Comparison of ENCODE assay signal across 1 cellular context in genomic region chr13:110712849-110713641, GRCh38.
TF ChIP-seq lines count a peak whose summit lies in the region.

No MANE protein-coding gene starts in this region.

TF ChIP-seq in HEK293, 187 proteins besides CTCF, POLR2A, EP300 and RAD21 (continued from another document and continues in another):
- TF ChIP-seq ZBTB26 (tag by site-specific recombination; optimal IDR thresholded peaks at IDR 0.05) (peak; percentile 75), HIC1 (tag by site-specific recombination; IDR thresholded peaks at IDR 0.05) (peak; percentile 52; the same call in 1 of the 2 replicates), ZNF704 (tag by site-specific recombination; IDR thresholded peaks at IDR 0.05) (no peak), SP2 (tag by site-specific recombination; IDR thresholded peaks at IDR 0.05) (peak; percentile 92), ZIC2 (tag by site-specific recombination; IDR thresholded peaks at IDR 0.05) (peak; percentile 71; the same call in 1 of the 2 replicates), ZNF335 (tag by site-specific recombination; conservative IDR thresholded peaks at IDR 0.05) (peak; percentile 16; the same call in 1 of the 2 replicates), ZNF24 (tag by site-specific recombination; IDR thresholded peaks at IDR 0.05) (peak; percentile 79), GLIS1 (tag by site-specific recombination; IDR thresholded peaks at IDR 0.05) (peak; percentile 93), ZNF629 (tag by site-specific recombination; IDR thresholded peaks at IDR 0.05) (peak; percentile 62), ZFHX2 (tag by site-specific recombination; conservative IDR thresholded peaks at IDR 0.05) (peak; percentile 34; the same call in 1 of the 2 replicates), OVOL3 (tag by site-specific recombination; IDR thresholded peaks at IDR 0.05) (0 out of 2 replicates have a peak, but pooled peaks have one; percentile 69), ZBTB6 (tag by site-specific recombination; IDR thresholded peaks at IDR 0.05) (0 out of 2 replicates have a peak, but pooled peaks have one; percentile 8), ZNF560 (tag by site-specific recombination; IDR thresholded peaks at IDR 0.05; ENCODE audit: borderline replicate concordance) (no peak), ZNF184 (tag by site-specific recombination; IDR thresholded peaks at IDR 0.05) (peak; percentile 59), ZNF692 (tag by site-specific recombination; IDR thresholded peaks at IDR 0.05) (0 out of 2 replicates have a peak, but pooled peaks have one; percentile 34), ZNF530 (tag by site-specific recombination; IDR thresholded peaks at IDR 0.05; ENCODE audit: low read depth) (no peak), ZBTB11 (tag by site-specific recombination; conservative IDR thresholded peaks at IDR 0.05; ENCODE audit: low read depth) (peak; percentile 31), ZNF585B (tag by site-specific recombination; IDR thresholded peaks at IDR 0.05) (no peak), ZNF785 (tag by site-specific recombination; IDR thresholded peaks at IDR 0.05) (no peak), ZFP3 (tag by site-specific recombination; IDR thresholded peaks at IDR 0.05; ENCODE audit: low read depth) (no peak), PATZ1 (tag by site-specific recombination; IDR thresholded peaks at IDR 0.05) (peak; percentile 93), ZNF76 (tag by site-specific recombination; IDR thresholded peaks at IDR 0.05; ENCODE audit: borderline replicate concordance, low read depth) (peak; percentile 38; the same call in 1 of the 2 replicates), KLF9 (tag by site-specific recombination; IDR thresholded peaks at IDR 0.05; ENCODE audit: low read depth) (peak; percentile 97), ZNF266 (tag by site-specific recombination; IDR thresholded peaks at IDR 0.05; ENCODE audit: low read depth) (no peak), ZSCAN23 (tag by site-specific recombination; IDR thresholded peaks at IDR 0.05) (0 out of 2 replicates have a peak, but pooled peaks have one; percentile 30), KLF7 (tag by site-specific recombination; IDR thresholded peaks at IDR 0.05; ENCODE audit: borderline replicate concordance) (peak; percentile 87), KLF8 (tag by site-specific recombination; IDR thresholded peaks at IDR 0.05) (peak; percentile 77), SP3 (tag by site-specific recombination; IDR thresholded peaks at IDR 0.05) (peak; percentile 78), ZNF571 (tag by site-specific recombination; IDR thresholded peaks at IDR 0.05) (no peak), FEZF1 (tag by site-specific recombination; IDR thresholded peaks at IDR 0.05) (no peak), KLF1 (tag by site-specific recombination; IDR thresholded peaks at IDR 0.05) (peak; percentile 75), ZFP37 (tag by site-specific recombination; IDR thresholded peaks at IDR 0.05) (peak; percentile 88; the same call in 1 of the 2 replicates), WT1 (tag by site-specific recombination; IDR thresholded peaks at IDR 0.05) (peak; percentile 60), BCL11B (tag by site-specific recombination; IDR thresholded peaks at IDR 0.05; ENCODE audit: low read depth) (peak; percentile 93), REST (tag by site-specific recombination; IDR thresholded peaks at IDR 0.05) (peak; percentile 55; the same call in 1 of the 2 replicates), INSM2 (tag by site-specific recombination; IDR thresholded peaks at IDR 0.05) (0 out of 2 replicates have a peak, but pooled peaks have one; percentile 25), ZNF626 (tag by site-specific recombination; IDR thresholded peaks at IDR 0.05) (no peak), ZBTB49 (tag by site-specific recombination; IDR thresholded peaks at IDR 0.05; ENCODE audit: low read depth) (no peak)
